ENCODE assay signal across 8 cellular contexts in the genomic region with DNA sequence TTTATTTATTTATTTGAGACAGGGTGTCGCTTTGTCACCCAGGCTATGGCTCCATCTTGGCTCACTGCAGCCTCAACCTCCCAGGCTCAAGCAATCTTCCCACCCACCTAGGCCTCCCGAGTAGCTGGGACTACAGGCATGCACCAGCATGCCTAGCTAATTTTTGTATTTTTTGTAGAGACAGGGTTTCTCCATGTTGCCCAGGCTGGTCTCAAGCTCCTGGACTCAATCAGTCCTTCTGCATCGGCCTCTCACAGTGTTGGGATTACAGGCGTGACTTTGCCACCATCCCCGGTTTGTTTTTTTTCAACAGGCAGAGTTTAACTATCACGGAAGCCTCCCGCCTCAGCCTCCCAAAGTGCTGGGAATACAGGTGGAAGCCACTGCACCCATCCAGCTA. TPM values are rescaled to one million over a fixed set of nuclear protein-coding genes. Genes with fewer than 3 reads are reported as not detected.
DNase-seq lines count a peak whose midpoint lies in the region; ATAC-seq and TF ChIP-seq lines count a peak whose summit lies in the region.
"Not testable (repeated sequence)": the region's sequence is repeated elsewhere in the genome, so short reads cannot be mapped to it uniquely, and the experiment has no call there.

No MANE protein-coding gene starts in this region.

- H2AFZ ChIP-seq in GM23248 (peak overlapping the region; percentile 87), PC-3 (ENCODE audit: low read length) (0 out of 2 replicates have a peak overlapping the region, but pooled peaks have one; percentile 98), mammary epithelial cell (ENCODE audit: low read depth, low read length) (peak overlapping the region; percentile 82)

- not testable (repeated sequence) for BruUV-seq in PC-3 (replicated peaks; lab: Mats Ljungman, UMichigan); mammary epithelial cell (replicated peaks; lab: Mats Ljungman, UMichigan)

- H4K20me1 ChIP-seq in GM23248 (ENCODE audit: insufficient read depth); PC-3 (ENCODE audit: low read length); mammary epithelial cell (ENCODE audit: insufficient read depth, low read length): not testable (repeated sequence)

- peak overlapping the region; percentile 93 for H3K4me3 Mint-ChIP-seq in activated CD8-positive, alpha-beta memory T cell treated with anti-CD3 and anti-CD28 coated beads, Interleukin-2, amount 10 ng/mL, durations not matched to agents 7 days and 5 days
- peak overlapping the region; percentile 74 to 99 (median 95) for H3K4me3 Mint-ChIP-seq in naive thymus-derived CD4-positive, alpha-beta T cell
- H3K4me3 Mint-ChIP-seq in stimulated activated memory B cell treated with anti-CD40 and anti-IgM and Interleukin-4, amounts not matched to agents 10 μg/mL and 1 μg/mL and 100 μg/mL, for 72 hours, result peak overlapping the region; percentile 38

- H3K79me2 ChIP-seq in GM23248 (ENCODE audit: insufficient read depth); PC-3 (ENCODE audit: low read length); mammary epithelial cell (ENCODE audit: insufficient read depth, low read length): not testable (repeated sequence)

- H3K9me3 ChIP-seq in AG04450 (ENCODE audit: control insufficient read depth, insufficient read depth, low read length); GM23248 (ENCODE audit: low read depth); PC-3 (ENCODE audit: low read length); mammary epithelial cell (replicated peaks; ENCODE audit: insufficient read depth, low read length); naive thymus-derived CD4-positive, alpha-beta T cell (ENCODE audit: control insufficient read depth in 2 of 3, low read length in 3 of 3): not testable (repeated sequence)

- intact Hi-C loops in PC-3 (cut with micrococcal nuclease), result not testable (repeated sequence)
- intact Hi-C loops in mammary epithelial cell (cut with micrococcal nuclease), result loop anchor here (10.0 kb wide), 1 partner anchor 54 kb away; no protein-coding TSS in a partner anchor
- intact Hi-C loops in naive thymus-derived CD4-positive, alpha-beta T cell (cut with micrococcal nuclease), result loop anchor here (5.0 kb wide), 2 partner anchors 46 to 51 kb away; no protein-coding TSS in a partner anchor

- CTCF ChIA-PET in AG04450 (lab: Charles Lee), result interaction anchor here (1.1 to 1.6 kb wide), 2 partner anchors 10 to 13 kb away, joined by 4 to 17 read pairs; no protein-coding TSS in a partner anchor
- CTCF ChIA-PET in PC-3 (lab: Charles Lee), result not testable (repeated sequence)
- CTCF ChIA-PET in activated CD8-positive, alpha-beta memory T cell treated with anti-CD3 and anti-CD28 coated beads, Interleukin-2, amount 10 ng/mL, durations not matched to agents 7 days and 5 days (lab: Charles Lee), result interaction anchor here (1.0 to 5.4 kb wide), 6 partner anchors 10 to 248 kb away, joined by 3 to 38 read pairs (median 6); a partner anchor contains a TSS
- CTCF ChIA-PET in mammary epithelial cell (lab: Charles Lee; ENCODE audit: low non-redundant PET), result interaction anchor here (1.2 kb wide), 1 partner anchor 11 kb away, joined by 20 read pairs; no protein-coding TSS in a partner anchor
- CTCF ChIA-PET in naive thymus-derived CD4-positive, alpha-beta T cell (lab: Charles Lee), result interaction anchor here (1.5 to 4.8 kb wide), 2 partner anchors 9 to 11 kb away, joined by 4 to 28 read pairs; no protein-coding TSS in a partner anchor

- in situ Hi-C loops in GM23248 (cut with MboI); mammary epithelial cell (cut with MboI; ENCODE audit: low sequenced_read_pairs in 2 of 2): not testable (repeated sequence)

- H3K27me3 ChIP-seq in AG04450 (ENCODE audit: control insufficient read depth, insufficient read depth, low read length); GM23248 (replicated peaks; ENCODE audit: insufficient read depth); PC-3 (ENCODE audit: low read length); mammary epithelial cell (ENCODE audit: insufficient read depth, low read length); naive thymus-derived CD4-positive, alpha-beta T cell (ENCODE audit: control insufficient read depth in 2 of 2, insufficient read depth in 2 of 2, low read length in 2 of 2): not testable (repeated sequence)

- not testable (repeated sequence) for TF ChIP-seq CTCF in AG04450 (IDR thresholded peaks at IDR 0.05; ENCODE audit: low read depth, low read length); PC-3 (conservative IDR thresholded peaks at IDR 0.05; ENCODE audit: low read depth, low read length); mammary epithelial cell (conservative IDR thresholded peaks at IDR 0.05 in 1 of 2, IDR thresholded peaks at IDR 0.05 in 1 of 2; ENCODE audit: extremely low read depth in 1 of 2, insufficient read depth in 1 of 2, low read depth in 1 of 2, low read length in 2 of 2); foreskin fibroblast (IDR thresholded peaks at IDR 0.05; ENCODE audit: low read depth, low read length)

- not testable (repeated sequence) for H3K9me3 Mint-ChIP-seq in activated CD8-positive, alpha-beta memory T cell treated with anti-CD3 and anti-CD28 coated beads, Interleukin-2, amount 10 ng/mL, durations not matched to agents 7 days and 5 days (ENCODE audit: low read depth); naive thymus-derived CD4-positive, alpha-beta T cell; stimulated activated memory B cell treated with anti-CD40 and anti-IgM and Interleukin-4, amounts not matched to agents 10 μg/mL and 1 μg/mL and 100 μg/mL, for 72 hours

- H3K36me3 ChIP-seq in GM23248 (ENCODE audit: low read depth); PC-3 (ENCODE audit: low read depth, low read length); mammary epithelial cell (ENCODE audit: insufficient read depth, low read length); naive thymus-derived CD4-positive, alpha-beta T cell (ENCODE audit: control insufficient read depth in 2 of 3, insufficient read depth in 3 of 3, low read length in 3 of 3): not testable (repeated sequence)

- not testable (repeated sequence) for H3K27me3 Mint-ChIP-seq in activated CD8-positive, alpha-beta memory T cell treated with anti-CD3 and anti-CD28 coated beads, Interleukin-2, amount 10 ng/mL, durations not matched to agents 7 days and 5 days; naive thymus-derived CD4-positive, alpha-beta T cell; stimulated activated memory B cell treated with anti-CD40 and anti-IgM and Interleukin-4, amounts not matched to agents 10 μg/mL and 1 μg/mL and 100 μg/mL, for 72 hours

- peak overlapping the region; percentile 91 for H3K4me2 ChIP-seq in GM23248 (ENCODE audit: unreplicated experiment)
- peak overlapping the region; percentile 87 for H3K4me2 ChIP-seq in PC-3 (ENCODE audit: low read length)
- H3K4me2 ChIP-seq in mammary epithelial cell (ENCODE audit: insufficient read depth, low read depth, low read length), result peak overlapping the region; percentile 80

- H3K9me2 ChIP-seq in GM23248 (ENCODE audit: insufficient read depth); PC-3 (replicated peaks; ENCODE audit: low read length): not testable (repeated sequence)

- peaks cover 25% of the 10 kb centered on the region for H3K36me3 Mint-ChIP-seq in activated CD8-positive, alpha-beta memory T cell treated with anti-CD3 and anti-CD28 coated beads, Interleukin-2, amount 10 ng/mL, durations not matched to agents 7 days and 5 days
- peaks cover 0 to 16% (median 4%) of the 10 kb centered on the region in 5 donors for H3K36me3 Mint-ChIP-seq in naive thymus-derived CD4-positive, alpha-beta T cell
- H3K36me3 Mint-ChIP-seq in stimulated activated memory B cell treated with anti-CD40 and anti-IgM and Interleukin-4, amounts not matched to agents 10 μg/mL and 1 μg/mL and 100 μg/mL, for 72 hours, result not testable (repeated sequence)

- 34 to 36% methylated on average over 7 of the region's 7 CpGs for WGBS in GM23248 (ENCODE audit: low coverage in 1 of 2, low lambda C conversion rate in 2 of 2, missing lambda C conversion rate in 2 of 2), 2 experiments
- 49% methylated on average over 5 of the region's 7 CpGs for WGBS in mammary epithelial cell (ENCODE audit: low coverage, missing lambda C conversion rate)

- POLR2A ChIA-PET in AG04450 (lab: Yijun Ruan, JAX); PC-3 (lab: Charles Lee; ENCODE audit: unreplicated experiment): not testable (repeated sequence)
- POLR2A ChIA-PET in naive thymus-derived CD4-positive, alpha-beta T cell (lab: Charles Lee), result interaction anchor here (0.6 to 5.6 kb wide), 6 partner anchors 11 to 1321 kb away, joined by 3 to 45 read pairs (median 4); a partner anchor contains a TSS

- peaks cover 33% of the 10 kb centered on the region for H3K4me1 Mint-ChIP-seq in activated CD8-positive, alpha-beta memory T cell treated with anti-CD3 and anti-CD28 coated beads, Interleukin-2, amount 10 ng/mL, durations not matched to agents 7 days and 5 days
- H3K4me1 Mint-ChIP-seq in naive thymus-derived CD4-positive, alpha-beta T cell, result peaks cover 7 to 38% (median 26%) of the 10 kb centered on the region in 7 donors
- H3K4me1 Mint-ChIP-seq in stimulated activated memory B cell treated with anti-CD40 and anti-IgM and Interleukin-4, amounts not matched to agents 10 μg/mL and 1 μg/mL and 100 μg/mL, for 72 hours, result peaks cover 13% of the 10 kb centered on the region

- not testable (repeated sequence) for H3K27ac ChIP-seq in AG04450 (ENCODE audit: low read depth, low read length); GM23248; PC-3 (ENCODE audit: low read length)
- peak overlapping the region; percentile 37 for H3K27ac ChIP-seq in mammary epithelial cell (ENCODE audit: insufficient read depth, low read depth, low read length)
- peak overlapping the region; percentile 89 for H3K27ac ChIP-seq in naive thymus-derived CD4-positive, alpha-beta T cell (ENCODE audit: low read depth, low read length)

- H3K4me3 ChIP-seq in AG04450 (ENCODE audit: low read depth, low read length) (peak overlapping the region; percentile 31), GM23248 (peak overlapping the region; percentile 87), PC-3 (ENCODE audit: low read length) (peak overlapping the region; percentile 88; the same call in 1 of the 2 replicates), mammary epithelial cell (replicated peaks in 1 of 3; ENCODE audit: insufficient read depth in 1 of 3, low read depth in 2 of 3, low read length in 3 of 3) (peak overlapping the region; percentile 63 to 96 (median 79)), foreskin fibroblast (ENCODE audit: low read depth in 1 of 2, low read length in 2 of 2) (peak overlapping the region; percentile 77 to 85)
- H3K4me3 ChIP-seq in naive thymus-derived CD4-positive, alpha-beta T cell (ENCODE audit: low read length), result not testable (repeated sequence)

- DNase-seq in AG04450 (ENCODE audit: low read depth, low spot score); GM23248; PC-3; activated CD8-positive, alpha-beta memory T cell treated with anti-CD3 and anti-CD28 coated beads, Interleukin-2, amount 10 ng/mL, durations not matched to agents 7 days and 5 days; foreskin fibroblast; naive thymus-derived CD4-positive, alpha-beta T cell: not testable (repeated sequence)
- DNase-seq in mammary epithelial cell, result peak; percentile 38

- H3K27ac Mint-ChIP-seq in activated CD8-positive, alpha-beta memory T cell treated with anti-CD3 and anti-CD28 coated beads, Interleukin-2, amount 10 ng/mL, durations not matched to agents 7 days and 5 days, result peak overlapping the region; percentile 96
- H3K27ac Mint-ChIP-seq in naive thymus-derived CD4-positive, alpha-beta T cell, result peak overlapping the region; percentile 41 to 100 (median 87)
- H3K27ac Mint-ChIP-seq in stimulated activated memory B cell treated with anti-CD40 and anti-IgM and Interleukin-4, amounts not matched to agents 10 μg/mL and 1 μg/mL and 100 μg/mL, for 72 hours, result not testable (repeated sequence)

- dilution Hi-C loops in mammary epithelial cell (cut with HindIII; ENCODE audit: low sequenced_read_pairs), result not testable (repeated sequence)

- ATAC-seq in PC-3; activated CD8-positive, alpha-beta memory T cell treated with anti-CD3 and anti-CD28 coated beads, Interleukin-2, amount 10 ng/mL, durations not matched to agents 7 days and 5 days; naive thymus-derived CD4-positive, alpha-beta T cell; stimulated activated memory B cell treated with anti-CD40 and anti-IgM and Interleukin-4, amounts not matched to agents 10 μg/mL and 1 μg/mL and 100 μg/mL, for 72 hours: not testable (repeated sequence)

- H3F3A ChIP-seq in GM23248 (ENCODE audit: insufficient read depth); PC-3 (ENCODE audit: low read length, unreplicated experiment): not testable (repeated sequence)

- H3K9ac ChIP-seq in GM23248 (peak overlapping the region; percentile 83), mammary epithelial cell (ENCODE audit: insufficient read depth, low read length) (peak overlapping the region; percentile 53)
- H3K9ac ChIP-seq in PC-3 (ENCODE audit: low read length), result not testable (repeated sequence)

- H3K4me1 ChIP-seq in GM23248 (ENCODE audit: insufficient read depth), result peaks cover 10% of the 10 kb centered on the region; the same call in 1 of the 2 replicates
- not testable (repeated sequence) for H3K4me1 ChIP-seq in PC-3 (ENCODE audit: insufficient read depth, low read length); mammary epithelial cell (ENCODE audit: insufficient read depth, low read length); naive thymus-derived CD4-positive, alpha-beta T cell (ENCODE audit: control insufficient read depth in 2 of 2, insufficient read depth in 2 of 2, low read length in 2 of 2)

RNA-seq across cellular contexts. Expression of a gene that starts 13.8 kb away (rescaled TPM):
- polyA plus RNA-seq in AG04450 (2011; rRNA removed) (44.4 and 59.0 TPM in 2 replicates), GM23248 (2016; fragmentation: Nextera tagmentation; extraction: Ambion mirVana) (25.2 and 26.9 TPM in 2 replicates), mammary epithelial cell (14.7 TPM)
- polyA minus RNA-seq in AG04450 (2011; rRNA and poly(A)+ RNA removed), result 24.5 and 48.7 TPM in 2 replicates
- total RNA-seq in GM23248 (2014; rRNA removed; shearing (Covaris generic)), result 31.9 and 54.9 TPM in 2 replicates
- total RNA-seq in PC-3 (2014; rRNA removed) (20.9 and 22.3 TPM in 2 replicates), mammary epithelial cell (10 to 100 TPM; 20.3 to 28.3 TPM)
- total RNA-seq in activated CD8-positive, alpha-beta memory T cell treated with anti-CD3 and anti-CD28 coated beads, Interleukin-2, amount 10 ng/mL, durations not matched to agents 7 days and 5 days, result 10 to 100 TPM; 25.7 to 28.2 TPM
- 25.9 TPM for polyA minus RNA-seq in mammary epithelial cell
- 10 to 100 TPM; 24.3 to 31.7 (median 29.3) TPM for total RNA-seq in naive thymus-derived CD4-positive, alpha-beta T cell
- 10 to 100 TPM; 28.5 to 29.6 TPM for polyA plus RNA-seq in naive thymus-derived CD4-positive, alpha-beta T cell

Comparison
In these comparisons a context has a peak if more than half of its experiments do, and no peak if none do; other contexts are left out.
1. H3K4me3 Mint-ChIP-seq: peak in every context shown above with its lines; median percentile 95 in naive thymus-derived CD4-positive, alpha-beta T cell; 93 in activated CD8-positive, alpha-beta memory T cell treated with anti-CD3 and anti-CD28 coated beads, Interleukin-2, amount 10 ng/mL, durations not matched to agents 7 days and 5 days; 38 in stimulated activated memory B cell treated with anti-CD40 and anti-IgM and Interleukin-4, amounts not matched to agents 10 μg/mL and 1 μg/mL and 100 μg/mL, for 72 hours.